In the genomic region with DNA sequence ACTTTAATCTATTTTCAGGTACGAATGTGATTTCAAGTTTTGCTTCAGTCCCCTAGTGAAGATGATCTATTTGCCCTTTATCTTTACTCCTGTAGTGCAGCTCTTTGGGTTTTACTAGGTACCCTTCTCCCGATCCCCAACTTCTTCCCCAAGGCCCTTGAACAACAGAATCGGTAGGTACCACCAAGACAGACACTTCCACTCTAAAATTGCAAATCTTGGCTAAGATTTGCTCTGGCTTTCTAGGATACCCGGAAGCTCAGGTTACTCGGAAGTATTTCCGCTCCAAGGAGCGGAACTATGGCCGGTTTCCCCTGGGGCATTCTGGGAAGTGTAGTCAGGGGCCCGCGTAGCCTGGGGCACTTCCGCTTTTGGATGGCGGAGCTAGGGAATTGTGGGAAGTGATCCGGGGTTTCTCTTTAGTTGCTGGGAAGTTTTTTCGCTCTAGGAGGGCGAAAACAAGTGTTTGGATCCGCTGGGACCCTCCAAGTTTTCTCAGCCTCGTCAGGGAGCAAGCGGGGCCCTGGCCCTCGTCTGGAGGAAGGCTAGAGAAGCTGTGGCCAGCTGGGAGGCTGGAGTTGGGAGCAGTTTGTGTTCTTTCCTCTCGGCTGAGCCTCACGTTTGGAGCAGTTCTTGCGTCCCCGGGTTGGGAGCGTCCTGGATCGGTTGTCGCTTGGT, we compare ENCODE assay signal across 8 cellular contexts. TPM values are rescaled to one million over a fixed set of nuclear protein-coding genes. Genes with fewer than 3 reads are reported as not detected.
DNase-seq lines count a peak whose midpoint lies in the region; ATAC-seq and TF ChIP-seq lines count a peak whose summit lies in the region.

No MANE protein-coding gene starts in this region.

- peaks cover 11% of the 10 kb centered on the region for H3K4me1 Mint-ChIP-seq in stimulated activated naive CD8-positive, alpha-beta T cell treated with anti-CD3 and anti-CD28 coated beads, Interleukin-15, amount 100 ng/mL, for 72 hours

- peaks cover 14 to 25% of the 10 kb centered on the region in 2 donors for H3K9me3 Mint-ChIP-seq in stimulated activated naive CD8-positive, alpha-beta T cell treated with anti-CD3 and anti-CD28 coated beads, Interleukin-15, amount 100 ng/mL, for 72 hours

- peak; percentile 98 for DNase-seq in DMS53 (lab: John Stamatoyannopoulos, UW)
- DNase-seq in RWPE1 (ENCODE audit: low spot score), result peak; percentile 83
- peak; percentile 31 to 66 (median 52) for DNase-seq in activated naive CD4-positive, alpha-beta T cell (lab: John Stamatoyannopoulos, UW)
- DNase-seq in foreskin fibroblast, result peak; percentile 92 to 98
- DNase-seq in stimulated activated naive CD8-positive, alpha-beta T cell treated with anti-CD3 and anti-CD28 coated beads, Interleukin-15, amount 100 ng/mL, for 72 hours, result peak; percentile 66 to 78

- H3K27ac ChIP-seq in KOPT-K1 (ENCODE audit: low read depth, low read length, poor library complexity, severe bottlenecking), result peak overlapping the region; percentile 75
- H3K27ac ChIP-seq in RWPE1, result peak overlapping the region; percentile 79
- peak overlapping the region; percentile 33 for H3K27ac ChIP-seq in neural cell (ENCODE audit: low read length)

- CTCF ChIA-PET in RWPE1 (lab: Yijun Ruan, JAX), result interaction anchor here (0.6 to 0.7 kb wide), 2 partner anchors 25 to 221 kb away, joined by 3 read pairs; no protein-coding TSS in a partner anchor

- no peaks in the 10 kb centered on the region for H3K27me3 ChIP-seq in neural cell (ENCODE audit: insufficient read depth, low read depth, low read length)

- H3K4me2 ChIP-seq in neural cell (ENCODE audit: low read length), result peak overlapping the region; percentile 89

- no peaks in the 10 kb centered on the region for H3K79me2 ChIP-seq in neural cell (replicated peaks; ENCODE audit: insufficient read depth, low read length)

- no peak for TF ChIP-seq CTCF in RWPE1 (conservative IDR thresholded peaks at IDR 0.05; ENCODE audit: low read depth)
- TF ChIP-seq CTCF in foreskin fibroblast (IDR thresholded peaks at IDR 0.05; ENCODE audit: low read depth, low read length), result no peak
- TF ChIP-seq CTCF in neural cell (IDR thresholded peaks at IDR 0.05; ENCODE audit: poor library complexity, severe bottlenecking), result no peak

- H3K36me3 ChIP-seq in KOPT-K1 (ENCODE audit: insufficient read depth, low read length), result no peaks in the 10 kb centered on the region
- H3K36me3 ChIP-seq in neural cell (ENCODE audit: insufficient read depth, low read length), result no peaks in the 10 kb centered on the region

- POLR2A ChIA-PET in RWPE1 (lab: Yijun Ruan, JAX; ENCODE audit: low non-redundant PET), result interaction anchor here (0.6 kb wide), 1 partner anchor 766 kb away, joined by 3 read pairs; no protein-coding TSS in a partner anchor

- H3F3A ChIP-seq in neural cell (ENCODE audit: insufficient read depth, low read length, poor library complexity, severe bottlenecking), result no peaks in the 10 kb centered on the region

- TF ChIP-seq RAD21 in neural cell (conservative IDR thresholded peaks at IDR 0.05), result no peak

- ATAC-seq in GM21723 (IDR thresholded peaks at IDR 0.05; ENCODE audit: unreplicated experiment), result peak; percentile 93
- peak; percentile 93 for ATAC-seq in stimulated activated naive CD8-positive, alpha-beta T cell treated with anti-CD3 and anti-CD28 coated beads, Interleukin-15, amount 100 ng/mL, for 72 hours

- H3K9ac ChIP-seq in neural cell (ENCODE audit: low read length), result peak overlapping the region; percentile 51

- peak overlapping the region; percentile 86 to 96 for H3K27ac Mint-ChIP-seq in stimulated activated naive CD8-positive, alpha-beta T cell treated with anti-CD3 and anti-CD28 coated beads, Interleukin-15, amount 100 ng/mL, for 72 hours

- peak overlapping the region; percentile 84 for H2AFZ ChIP-seq in neural cell (ENCODE audit: low read depth, low read length)

- peak overlapping the region; percentile 92 to 95 for H3K4me3 Mint-ChIP-seq in stimulated activated naive CD8-positive, alpha-beta T cell treated with anti-CD3 and anti-CD28 coated beads, Interleukin-15, amount 100 ng/mL, for 72 hours

- no peaks in the 10 kb centered on the region for H4K20me1 ChIP-seq in neural cell (ENCODE audit: insufficient read depth)

- peaks cover 15% of the 10 kb centered on the region for H3K9me3 ChIP-seq in KOPT-K1 (ENCODE audit: insufficient read depth, low read length, poor library complexity, severe bottlenecking)
- H3K9me3 ChIP-seq in neural cell (ENCODE audit: low read length), result peaks cover 3% of the 10 kb centered on the region

- H3K27me3 Mint-ChIP-seq in stimulated activated naive CD8-positive, alpha-beta T cell treated with anti-CD3 and anti-CD28 coated beads, Interleukin-15, amount 100 ng/mL, for 72 hours, result no peaks in the 10 kb centered on the region

- TF ChIP-seq EP300 in neural cell (conservative IDR thresholded peaks at IDR 0.05; ENCODE audit: poor library complexity, severe bottlenecking), result no peak

- H3K4me3 ChIP-seq in foreskin fibroblast (ENCODE audit: low read depth in 1 of 2, low read length in 2 of 2), result peak overlapping the region; percentile 83 to 88
- peak overlapping the region; percentile 70 for H3K4me3 ChIP-seq in neural cell (ENCODE audit: low read length)

- H3K9me2 ChIP-seq in neural cell (ENCODE audit: insufficient read depth, low read length), result no peaks in the 10 kb centered on the region

TF ChIP-seq in neural cell, 6 proteins besides CTCF, POLR2A, EP300 and RAD21:
- TF ChIP-seq MXI1 (conservative IDR thresholded peaks at IDR 0.05; ENCODE audit: poor library complexity, severe bottlenecking), result peak; percentile 53
- no peak for TF ChIP-seq EZH2 (IDR thresholded peaks at IDR 0.05; ENCODE audit: borderline replicate concordance, insufficient read depth, low read length, poor library complexity, severe bottlenecking)
- TF ChIP-seq TAF1 (IDR thresholded peaks at IDR 0.05; ENCODE audit: low read depth), result no peak
- TF ChIP-seq SMC3 (conservative IDR thresholded peaks at IDR 0.05; ENCODE audit: poor library complexity), result no peak
- TF ChIP-seq, protein P1, sequence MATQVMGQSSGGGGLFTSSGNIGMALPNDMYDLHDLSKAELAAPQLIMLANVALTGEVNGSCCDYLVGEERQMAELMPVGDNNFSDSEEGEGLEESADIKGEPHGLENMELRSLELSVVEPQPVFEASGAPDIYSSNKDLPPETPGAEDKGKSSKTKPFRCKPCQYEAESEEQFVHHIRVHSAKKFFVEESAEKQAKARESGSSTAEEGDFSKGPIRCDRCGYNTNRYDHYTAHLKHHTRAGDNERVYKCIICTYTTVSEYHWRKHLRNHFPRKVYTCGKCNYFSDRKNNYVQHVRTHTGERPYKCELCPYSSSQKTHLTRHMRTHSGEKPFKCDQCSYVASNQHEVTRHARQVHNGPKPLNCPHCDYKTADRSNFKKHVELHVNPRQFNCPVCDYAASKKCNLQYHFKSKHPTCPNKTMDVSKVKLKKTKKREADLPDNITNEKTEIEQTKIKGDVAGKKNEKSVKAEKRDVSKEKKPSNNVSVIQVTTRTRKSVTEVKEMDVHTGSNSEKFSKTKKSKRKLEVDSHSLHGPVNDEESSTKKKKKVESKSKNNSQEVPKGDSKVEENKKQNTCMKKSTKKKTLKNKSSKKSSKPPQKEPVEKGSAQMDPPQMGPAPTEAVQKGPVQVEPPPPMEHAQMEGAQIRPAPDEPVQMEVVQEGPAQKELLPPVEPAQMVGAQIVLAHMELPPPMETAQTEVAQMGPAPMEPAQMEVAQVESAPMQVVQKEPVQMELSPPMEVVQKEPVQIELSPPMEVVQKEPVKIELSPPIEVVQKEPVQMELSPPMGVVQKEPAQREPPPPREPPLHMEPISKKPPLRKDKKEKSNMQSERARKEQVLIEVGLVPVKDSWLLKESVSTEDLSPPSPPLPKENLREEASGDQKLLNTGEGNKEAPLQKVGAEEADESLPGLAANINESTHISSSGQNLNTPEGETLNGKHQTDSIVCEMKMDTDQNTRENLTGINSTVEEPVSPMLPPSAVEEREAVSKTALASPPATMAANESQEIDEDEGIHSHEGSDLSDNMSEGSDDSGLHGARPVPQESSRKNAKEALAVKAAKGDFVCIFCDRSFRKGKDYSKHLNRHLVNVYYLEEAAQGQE (IDR thresholded peaks at IDR 0.05; ENCODE audit: borderline replicate concordance), result peak; percentile 53
- peak; percentile 40 for TF ChIP-seq POLR2AphosphoS5 (IDR thresholded peaks at IDR 0.05)

RNA-seq across cellular contexts. Expression of a gene that starts 5.1 kb away (rescaled TPM):
- 21.2 and 25.5 TPM in 2 replicates for polyA plus RNA-seq in neural cell
- polyA minus RNA-seq in neural cell, result 58.7 and 75.1 TPM in 2 replicates

RNA-seq across cellular contexts. Expression of a gene that starts 42.4 kb away (rescaled TPM):
- polyA plus RNA-seq in neural cell, result 39.0 and 39.3 TPM in 2 replicates
- polyA minus RNA-seq in neural cell, result 90.8 and 105 TPM in 2 replicates

RNA-seq across cellular contexts. Expression of a gene that starts 52.4 kb away (rescaled TPM):
- 2.8 and 3.2 TPM in 2 replicates for polyA plus RNA-seq in neural cell
- polyA minus RNA-seq in neural cell, result 6.1 and 6.8 TPM in 2 replicates

Comparison
In these comparisons a context has a peak if more than half of its experiments do, and no peak if none do; other contexts are left out.
1. Peak in every context shown above with its lines: DNase-seq, ATAC-seq, H3K4me3 ChIP-seq and H3K27ac ChIP-seq.